In the genomic region with DNA sequence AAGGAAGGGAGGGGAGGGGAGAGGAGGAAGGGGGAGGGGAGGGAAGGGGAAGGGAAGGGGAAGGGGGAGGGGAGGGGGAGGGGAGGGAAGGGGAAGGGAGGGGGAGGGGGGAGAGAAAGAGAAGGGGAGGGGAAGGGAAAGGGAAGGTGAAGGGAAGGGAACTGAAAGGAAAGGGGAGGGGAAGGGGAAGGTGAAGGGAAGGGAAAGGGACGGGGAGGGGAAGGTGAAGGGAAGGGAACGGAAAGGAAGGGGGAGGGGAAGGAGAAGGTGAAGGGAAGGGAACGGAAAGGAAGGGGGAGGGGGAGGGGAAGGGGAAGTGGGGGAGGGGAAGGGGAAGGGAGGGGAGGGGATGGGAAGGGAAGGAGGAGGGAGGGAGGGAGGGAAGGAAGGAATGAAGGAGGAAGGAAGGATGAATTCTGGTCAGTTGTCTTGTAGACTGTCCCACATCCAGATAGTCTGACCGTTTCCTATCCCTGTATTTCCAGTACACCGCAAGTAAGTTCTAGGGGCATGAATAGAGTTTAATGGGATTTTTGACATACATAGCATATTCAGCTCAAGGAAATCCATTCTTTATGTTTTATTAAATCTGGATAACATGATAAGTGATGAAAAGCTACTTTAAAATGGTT, we compare ENCODE assay signal across 2 cellular contexts.
TF ChIP-seq lines count a peak whose summit lies in the region.

No MANE protein-coding gene starts in this region.

TF ChIP-seq in GM23338, 12 proteins besides CTCF, POLR2A, EP300 and RAD21:
- TF ChIP-seq CREB1 (CRISPR knock-in tag; IDR thresholded peaks at IDR 0.05; ENCODE audit: low read depth), result no peak
- no peak for TF ChIP-seq ZNF114 (CRISPR knock-in tag; IDR thresholded peaks at IDR 0.05)
- no peak for TF ChIP-seq ZNF331 (CRISPR knock-in tag; IDR thresholded peaks at IDR 0.05; ENCODE audit: low read depth)
- no peak for TF ChIP-seq STAT1 (IDR thresholded peaks at IDR 0.05; ENCODE audit: unreplicated experiment)
- no peak for TF ChIP-seq EZH2phosphoT487 (IDR thresholded peaks at IDR 0.05; ENCODE audit: unreplicated experiment)
- TF ChIP-seq, protein P1, sequence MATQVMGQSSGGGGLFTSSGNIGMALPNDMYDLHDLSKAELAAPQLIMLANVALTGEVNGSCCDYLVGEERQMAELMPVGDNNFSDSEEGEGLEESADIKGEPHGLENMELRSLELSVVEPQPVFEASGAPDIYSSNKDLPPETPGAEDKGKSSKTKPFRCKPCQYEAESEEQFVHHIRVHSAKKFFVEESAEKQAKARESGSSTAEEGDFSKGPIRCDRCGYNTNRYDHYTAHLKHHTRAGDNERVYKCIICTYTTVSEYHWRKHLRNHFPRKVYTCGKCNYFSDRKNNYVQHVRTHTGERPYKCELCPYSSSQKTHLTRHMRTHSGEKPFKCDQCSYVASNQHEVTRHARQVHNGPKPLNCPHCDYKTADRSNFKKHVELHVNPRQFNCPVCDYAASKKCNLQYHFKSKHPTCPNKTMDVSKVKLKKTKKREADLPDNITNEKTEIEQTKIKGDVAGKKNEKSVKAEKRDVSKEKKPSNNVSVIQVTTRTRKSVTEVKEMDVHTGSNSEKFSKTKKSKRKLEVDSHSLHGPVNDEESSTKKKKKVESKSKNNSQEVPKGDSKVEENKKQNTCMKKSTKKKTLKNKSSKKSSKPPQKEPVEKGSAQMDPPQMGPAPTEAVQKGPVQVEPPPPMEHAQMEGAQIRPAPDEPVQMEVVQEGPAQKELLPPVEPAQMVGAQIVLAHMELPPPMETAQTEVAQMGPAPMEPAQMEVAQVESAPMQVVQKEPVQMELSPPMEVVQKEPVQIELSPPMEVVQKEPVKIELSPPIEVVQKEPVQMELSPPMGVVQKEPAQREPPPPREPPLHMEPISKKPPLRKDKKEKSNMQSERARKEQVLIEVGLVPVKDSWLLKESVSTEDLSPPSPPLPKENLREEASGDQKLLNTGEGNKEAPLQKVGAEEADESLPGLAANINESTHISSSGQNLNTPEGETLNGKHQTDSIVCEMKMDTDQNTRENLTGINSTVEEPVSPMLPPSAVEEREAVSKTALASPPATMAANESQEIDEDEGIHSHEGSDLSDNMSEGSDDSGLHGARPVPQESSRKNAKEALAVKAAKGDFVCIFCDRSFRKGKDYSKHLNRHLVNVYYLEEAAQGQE (IDR thresholded peaks at IDR 0.05; ENCODE audit: unreplicated experiment), result no peak
- TF ChIP-seq NANOG (IDR thresholded peaks at IDR 0.05; ENCODE audit: borderline replicate concordance), result no peak
- TF ChIP-seq, protein P2, sequence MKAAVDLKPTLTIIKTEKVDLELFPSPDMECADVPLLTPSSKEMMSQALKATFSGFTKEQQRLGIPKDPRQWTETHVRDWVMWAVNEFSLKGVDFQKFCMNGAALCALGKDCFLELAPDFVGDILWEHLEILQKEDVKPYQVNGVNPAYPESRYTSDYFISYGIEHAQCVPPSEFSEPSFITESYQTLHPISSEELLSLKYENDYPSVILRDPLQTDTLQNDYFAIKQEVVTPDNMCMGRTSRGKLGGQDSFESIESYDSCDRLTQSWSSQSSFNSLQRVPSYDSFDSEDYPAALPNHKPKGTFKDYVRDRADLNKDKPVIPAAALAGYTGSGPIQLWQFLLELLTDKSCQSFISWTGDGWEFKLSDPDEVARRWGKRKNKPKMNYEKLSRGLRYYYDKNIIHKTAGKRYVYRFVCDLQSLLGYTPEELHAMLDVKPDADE (IDR thresholded peaks at IDR 0.05), result no peak
- TF ChIP-seq POLR2AphosphoS5 (IDR thresholded peaks at IDR 0.05; ENCODE audit: low read depth), result no peak
- TF ChIP-seq JUNB (IDR thresholded peaks at IDR 0.05; ENCODE audit: unreplicated experiment), result no peak
- no peak for TF ChIP-seq EZH2 (IDR thresholded peaks at IDR 0.05; ENCODE audit: low read depth, unreplicated experiment)

TF ChIP-seq in K562, 482 proteins besides CTCF, POLR2A, EP300 and RAD21:
- no peak for TF ChIP-seq ZNF780A (CRISPR knock-in tag; IDR thresholded peaks at IDR 0.05)
- peak; percentile 25 for TF ChIP-seq PCBP1 (IDR thresholded peaks at IDR 0.05; ENCODE audit: low read depth, low read length, poor library complexity, severe bottlenecking)
- no peak for TF ChIP-seq STAT5A (IDR thresholded peaks at IDR 0.05; ENCODE audit: borderline replicate concordance, low read length)
- TF ChIP-seq HNRNPK (IDR thresholded peaks at IDR 0.05; ENCODE audit: low read depth, low read length, poor library complexity, severe bottlenecking), result peak; percentile 34
